8 cellular contexts compared by ENCODE assay signal in genomic region chr1:200891774-200892157, GRCh38. TPM values are rescaled to one million over a fixed set of nuclear protein-coding genes. Genes with fewer than 3 reads are reported as not detected.
DNase-seq lines count a peak whose midpoint lies in the region; ATAC-seq, FAIRE-seq and TF ChIP-seq lines count a peak whose summit lies in the region.

No MANE protein-coding gene starts in this region.

- H3K4me3 ChIP-seq in CD8-positive, alpha-beta T cell (ENCODE audit: low read depth, low read length) = peak overlapping the region; percentile 49
- peak overlapping the region; percentile 67 to 90 (median 75) for H3K4me3 ChIP-seq in H1 (ENCODE audit: extremely low read depth in 1 of 4, insufficient read depth in 2 of 4, low read depth in 3 of 4, low read length in 4 of 4)

- H4K20me1 ChIP-seq in H1 (replicated peaks in 1 of 2; ENCODE audit: control insufficient read depth in 1 of 2, insufficient read depth in 2 of 2, low read length in 2 of 2) = peaks cover 4 to 9% of the 10 kb centered on the region in 2 experiments

- no peak for TF ChIP-seq RAD21 in H1 (IDR thresholded peaks at IDR 0.05 in 1 of 2, conservative IDR thresholded peaks at IDR 0.05 in 1 of 2; ENCODE audit: low read depth in 2 of 2, low read length in 2 of 2)

- H3K36me3 ChIP-seq in CD8-positive, alpha-beta T cell (ENCODE audit: insufficient read depth, low read length) = no peaks in the 10 kb centered on the region
- no peaks in the 10 kb centered on the region for H3K36me3 ChIP-seq in H1 (ENCODE audit: control insufficient read depth in 2 of 4, insufficient read depth in 4 of 4, low read length in 3 of 4)

- CTCF ChIA-PET in CD8-positive, alpha-beta T cell (lab: Charles Lee) = interaction anchor here (1.3 kb wide), 1 partner anchor 16 kb away, joined by 3 read pairs; no protein-coding TSS in a partner anchor
- CTCF ChIA-PET in H1 (lab: Charles Lee; ENCODE audit: partially characterized antibody) = interaction anchor here (0.6 to 8.6 kb wide), 13 partner anchors 10 to 269 kb away, joined by 3 to 47 read pairs (median 6); partner anchors contain the start of gene GPR25

- peak overlapping the region; percentile 96; the same call in 1 of the 2 replicates for H2BK15ac ChIP-seq in H1 (ENCODE audit: low read length)

- H4K91ac ChIP-seq in H1 (replicated peaks; ENCODE audit: insufficient read length, low read length) = peak overlapping the region; percentile 95

- H3K56ac ChIP-seq in H1 (replicated peaks; ENCODE audit: insufficient read length, low read depth, low read length) = peak overlapping the region; percentile 91

- in situ Hi-C loops in GM13977 (cut with MboI; ENCODE audit: low pct_unique_long_range_greater_than_20kb, low sequenced_read_pairs, unreplicated experiment) = no loop called here

- no peaks in the 10 kb centered on the region for H3K9me3 Mint-ChIP-seq in CD8-positive, alpha-beta T cell
- H3K9me3 Mint-ChIP-seq in nephron = no peaks in the 10 kb centered on the region

- peak overlapping the region; percentile 79 to 95 for H3K4me2 ChIP-seq in H1 (ENCODE audit: insufficient read depth in 1 of 2, low read depth in 2 of 2, low read length in 2 of 2)

- H3K9ac ChIP-seq in H1 (replicated peaks in 1 of 4; ENCODE audit: extremely low read depth in 1 of 4, low read depth in 3 of 4, low read length in 3 of 4) = peak overlapping the region; percentile 92 to 98 (median 95)

- WGBS in H1 (ENCODE audit: extremely low coverage in 1 of 2, insufficient coverage in 1 of 2, insufficient read length in 1 of 2, insufficient replicate concordance in 2 of 2, low coverage in 1 of 2, low lambda C conversion rate in 2 of 2, missing lambda C conversion rate in 1 of 2), 2 experiments = 1% methylated on average over 8 of the region's 8 CpGs; no CpG with 5 or more reads in 1 of the 2 experiments

- peak overlapping the region; percentile 79 for H4K5ac ChIP-seq in H1 (ENCODE audit: insufficient read length, low read depth, low read length)

- H3K14ac ChIP-seq in H1 (ENCODE audit: insufficient read length) = peak overlapping the region; percentile 56

- DNase-seq in CD8-positive, alpha-beta T cell = no peak
- DNase-seq in M059J (ENCODE audit: low read depth) (peak; percentile 18), H1 (ENCODE audit: low read depth in 1 of 2, low spot score in 2 of 2) (peak in 1 of 2 experiments; percentile 86), SHP77 treated with DMSO at 0.1 percent for 48 hours (lab: John Stamatoyannopoulos, UW) (no peak), GM13977 (ENCODE audit: low spot score) (no peak), NCI-H2196 (lab: John Stamatoyannopoulos, UW; ENCODE audit: unreplicated experiment) (no peak)

- no peak overlapping the region for H3K27ac Mint-ChIP-seq in CD8-positive, alpha-beta T cell
- H3K27ac Mint-ChIP-seq in nephron = peak overlapping the region; percentile 99 to 100 (median 99)

- peak; percentile 69 to 84 for TF ChIP-seq POLR2A in H1 (IDR thresholded peaks at IDR 0.05; ENCODE audit: control extremely low read depth in 1 of 2, low read depth in 2 of 2, low read length in 2 of 2)

- no peak overlapping the region for H2AFZ ChIP-seq in H1 (ENCODE audit: low read length)

- peak; percentile 7 for FAIRE-seq in H1 (lab: Jason Lieb, UNC)

- peak overlapping the region; percentile 82 for H2BK12ac ChIP-seq in H1 (ENCODE audit: low read depth, low read length)

- no peak overlapping the region for H2BK20ac ChIP-seq in H1 (ENCODE audit: low read length)

- H3K36me3 Mint-ChIP-seq in CD8-positive, alpha-beta T cell = no peaks in the 10 kb centered on the region
- no peaks in the 10 kb centered on the region for H3K36me3 Mint-ChIP-seq in nephron (ENCODE audit: low read depth)

- peak overlapping the region; percentile 52 for H2BK120ac ChIP-seq in H1 (replicated peaks; ENCODE audit: low read depth, low read length)

- POLR2A ChIA-PET in CD8-positive, alpha-beta T cell (lab: Charles Lee) = no interaction called here
- POLR2A ChIA-PET in H1 (lab: Charles Lee; ENCODE audit: partially characterized antibody) = interaction anchor here (0.7 to 11.2 kb wide), 24 partner anchors 13 to 527 kb away, joined by 3 to 208 read pairs (median 4); partner anchors contain the start of genes GPR25, KIF14, KIF21B and TMEM9

- H3K27ac ChIP-seq in CD8-positive, alpha-beta T cell (ENCODE audit: low read depth, low read length) = no peak overlapping the region
- H3K27ac ChIP-seq in H1 (ENCODE audit: low read depth, low read length) = peak overlapping the region; percentile 99

- peaks cover 13% of the 10 kb centered on the region for H3K79me1 ChIP-seq in H1 (ENCODE audit: low read depth, low read length)

- peaks cover 48% of the 10 kb centered on the region for H3K4me1 Mint-ChIP-seq in CD8-positive, alpha-beta T cell (ENCODE audit: low read depth)
- H3K4me1 Mint-ChIP-seq in nephron = peaks cover 65% of the 10 kb centered on the region

- H3K27me3 ChIP-seq in CD8-positive, alpha-beta T cell (ENCODE audit: insufficient read depth, low read length) = peaks cover 9% of the 10 kb centered on the region
- no peaks in the 10 kb centered on the region for H3K27me3 ChIP-seq in H1 (replicated peaks in 1 of 4; ENCODE audit: control insufficient read depth in 3 of 4, extremely low read depth in 1 of 4, insufficient read depth in 3 of 4, low read length in 3 of 4)

- ATAC-seq in CD8-positive, alpha-beta T cell = no peak
- no peak for ATAC-seq in HG03045 (IDR thresholded peaks at IDR 0.05; ENCODE audit: unreplicated experiment)

- TF ChIP-seq EP300 in H1 (IDR thresholded peaks at IDR 0.05; ENCODE audit: borderline replicate concordance in 1 of 2, low read depth in 2 of 2, low read length in 2 of 2) = no peak

- H3K23me2 ChIP-seq in H1 (ENCODE audit: low read depth, low read length) = peaks cover 8% of the 10 kb centered on the region

- H4K8ac ChIP-seq in H1 (ENCODE audit: extremely low read depth, insufficient read depth, low read length) = peak overlapping the region; percentile 99; the same call in 1 of the 2 replicates

- intact Hi-C loops in CD8-positive, alpha-beta T cell (cut with DNase I, micrococcal nuclease) = no loop called here

- peak overlapping the region; percentile 61 for H3K4ac ChIP-seq in H1 (replicated peaks; ENCODE audit: insufficient read length, low read depth, low read length)

- peaks cover 3 to 47% of the 10 kb centered on the region in 2 experiments for H3K79me2 ChIP-seq in H1 (ENCODE audit: control insufficient read depth in 1 of 2, insufficient read depth in 2 of 2, low read length in 2 of 2)

- H3K4me1 ChIP-seq in CD8-positive, alpha-beta T cell (ENCODE audit: insufficient read depth, low read length) = peaks cover 48% of the 10 kb centered on the region
- peaks cover 15 to 53% (median 37%) of the 10 kb centered on the region in 4 experiments for H3K4me1 ChIP-seq in H1 (replicated peaks in 1 of 4; ENCODE audit: control insufficient read depth in 3 of 4, insufficient read depth in 4 of 4, low read length in 3 of 4)

- H3K27me3 Mint-ChIP-seq in CD8-positive, alpha-beta T cell (ENCODE audit: low read depth) = peaks cover 17% of the 10 kb centered on the region
- H3K27me3 Mint-ChIP-seq in nephron (ENCODE audit: low read depth) = peaks cover 38% of the 10 kb centered on the region

- peak overlapping the region; percentile 97 for H2BK5ac ChIP-seq in H1 (ENCODE audit: low read depth, low read length)

- peak overlapping the region; percentile 77 for H3K4me3 Mint-ChIP-seq in CD8-positive, alpha-beta T cell
- H3K4me3 Mint-ChIP-seq in nephron = peak overlapping the region; percentile 95 to 97 (median 97)

- H3K18ac ChIP-seq in H1 (ENCODE audit: extremely low read depth, low read length) = peak overlapping the region; percentile 98

- no peak overlapping the region for H3K23ac ChIP-seq in H1 (ENCODE audit: insufficient read length)

- peak overlapping the region; percentile 88; the same call in 1 of the 2 replicates for H2AK5ac ChIP-seq in H1 (ENCODE audit: low read depth, low read length)

- TF ChIP-seq CTCF in CD8-positive, alpha-beta T cell (IDR thresholded peaks at IDR 0.05) = no peak
- TF ChIP-seq CTCF in H1 (IDR thresholded peaks at IDR 0.05; ENCODE audit: control extremely low read depth in 1 of 3, insufficient read depth in 1 of 3, low read depth in 1 of 3, low read length in 3 of 3) = no peak
- TF ChIP-seq CTCF in nephron (IDR thresholded peaks at IDR 0.05; ENCODE audit: unreplicated experiment in 3 of 3) = no peak
- no peak for TF ChIP-seq CTCF in GM13977 (IDR thresholded peaks at IDR 0.05; ENCODE audit: extremely low read depth, insufficient read depth, missing control alignments)

- no peaks in the 10 kb centered on the region for H3K9me3 ChIP-seq in CD8-positive, alpha-beta T cell (ENCODE audit: low read length)
- no peaks in the 10 kb centered on the region for H3K9me3 ChIP-seq in H1 (ENCODE audit: insufficient read depth in 2 of 2, low read depth in 1 of 2, low read length in 1 of 2)

TF ChIP-seq in H1, 55 proteins besides CTCF, POLR2A, EP300 and RAD21 (continues in another document):
- TF ChIP-seq SUZ12 (IDR thresholded peaks at IDR 0.05; ENCODE audit: low read length) = no peak
- TF ChIP-seq TEAD4 (IDR thresholded peaks at IDR 0.05; ENCODE audit: low read depth, low read length) = peak; percentile 87
- no peak for TF ChIP-seq CEBPB (IDR thresholded peaks at IDR 0.05; ENCODE audit: low read depth, low read length)
- no peak for TF ChIP-seq ZNF274 (IDR thresholded peaks at IDR 0.05; ENCODE audit: borderline replicate concordance, extremely low read depth, low read length)

RNA-seq across cellular contexts. Expression of gene INAVA, which starts 2.9 kb away (rescaled TPM):
- total RNA-seq in CD8-positive, alpha-beta T cell = not detected
- 2.8 and 4.9 TPM in 2 replicates for total RNA-seq in M059J (2014; rRNA removed; shearing (Covaris generic))
- 43.4 and 46.8 TPM in 2 replicates for total RNA-seq in H1 (2021; fragmentation: NEBNext Ultra II Directional; extraction: Animal tissue kit (Norgen Biotek cat#: 25700))
- 49.3 and 77.0 TPM in 2 replicates for polyA plus RNA-seq in H1 (2011; rRNA removed)
- polyA plus RNA-seq in H1 (2011; cell fraction: cytosol; rRNA removed) = 36.0 TPM
- polyA plus RNA-seq in H1 (2011; cell fraction: nucleus; rRNA removed) = 88.4 TPM
- polyA plus RNA-seq in H1 (2012, experiment 1 of 2) = 33.1 to 43.8 TPM (median 39.6 TPM) in 4 replicates
- polyA plus RNA-seq in H1 (2012, experiment 2 of 2) = 37.6 TPM
- 31.6 TPM for polyA plus RNA-seq in H1 (2013, experiment 1 of 2)
- polyA plus RNA-seq in H1 (2013, experiment 2 of 2) = 29.9 TPM
- polyA minus RNA-seq in H1 (2011; rRNA and poly(A)+ RNA removed) = 22.7 and 25.3 TPM in 2 replicates
- 26.8 TPM for polyA minus RNA-seq in H1 (2011; cell fraction: cytosol; rRNA and poly(A)+ RNA removed)
- 26.7 TPM for polyA minus RNA-seq in H1 (2011; cell fraction: nucleus; rRNA and poly(A)+ RNA removed)

RNA-seq across cellular contexts. Expression of gene GPR25, which starts 19.0 kb away (rescaled TPM):
- 1 to 10 TPM in 1 of 2 experiments, under 1 TPM in 1; 0.83 to 1.7 TPM for total RNA-seq in CD8-positive, alpha-beta T cell
- not detected in 2 replicates for total RNA-seq in M059J (2014; rRNA removed; shearing (Covaris generic))
- not detected in 2 replicates for total RNA-seq in H1 (2021; fragmentation: NEBNext Ultra II Directional; extraction: Animal tissue kit (Norgen Biotek cat#: 25700))
- polyA plus RNA-seq in H1 (2011; rRNA removed) = not detected in 2 replicates
- polyA plus RNA-seq in H1 (2011; cell fraction: cytosol; rRNA removed) = not detected
- polyA plus RNA-seq in H1 (2011; cell fraction: nucleus; rRNA removed) = not detected
- not detected in 4 replicates for polyA plus RNA-seq in H1 (2012, experiment 1 of 2)
- not detected for polyA plus RNA-seq in H1 (2012, experiment 2 of 2)
- not detected for polyA plus RNA-seq in H1 (2013, experiment 1 of 2)
- polyA plus RNA-seq in H1 (2013, experiment 2 of 2) = 0.04 TPM
- polyA minus RNA-seq in H1 (2011; rRNA and poly(A)+ RNA removed) = not detected in 2 replicates
- not detected for polyA minus RNA-seq in H1 (2011; cell fraction: cytosol; rRNA and poly(A)+ RNA removed)
- polyA minus RNA-seq in H1 (2011; cell fraction: nucleus; rRNA and poly(A)+ RNA removed) = not detected
